1 cellular context compared by ENCODE assay signal in genomic region chr10:78937800-78938694, GRCh38.
TF ChIP-seq lines count a peak whose summit lies in the region.

No MANE protein-coding gene starts in this region.

TF ChIP-seq in HepG2, 621 proteins besides CTCF, POLR2A, EP300 and RAD21 (continued from another document and continues in another):
- no peak for TF ChIP-seq LRRFIP1 (CRISPR knock-in tag; conservative IDR thresholded peaks at IDR 0.05)
- TF ChIP-seq FOXO1 (CRISPR knock-in tag; IDR thresholded peaks at IDR 0.05) = peak; percentile 80
- no peak for TF ChIP-seq ZNF276 (CRISPR knock-in tag; IDR thresholded peaks at IDR 0.05; ENCODE audit: low read depth)
- no peak for TF ChIP-seq POLR2G (IDR thresholded peaks at IDR 0.05; ENCODE audit: low read depth, low read length)
- TF ChIP-seq ZBTB42 (CRISPR knock-in tag; IDR thresholded peaks at IDR 0.05) = 0 out of 2 replicates have a peak, but pooled peaks have one; percentile 30
- TF ChIP-seq ZNF768 (CRISPR knock-in tag; IDR thresholded peaks at IDR 0.05) = no peak; the same call in 1 of the 2 replicates
- TF ChIP-seq ZNF30 (CRISPR knock-in tag; IDR thresholded peaks at IDR 0.05) = no peak
- no peak for TF ChIP-seq TFE3 (CRISPR knock-in tag; IDR thresholded peaks at IDR 0.05)
- TF ChIP-seq TOPORS (CRISPR knock-in tag; IDR thresholded peaks at IDR 0.05) = no peak
- no peak for TF ChIP-seq ZNF431 (CRISPR knock-in tag; IDR thresholded peaks at IDR 0.05; ENCODE audit: borderline replicate concordance, low read depth)
- TF ChIP-seq HMG20B (CRISPR knock-in tag; conservative IDR thresholded peaks at IDR 0.05) = no peak
- TF ChIP-seq ZC3H4 (CRISPR knock-in tag; IDR thresholded peaks at IDR 0.05; ENCODE audit: borderline replicate concordance) = no peak
- no peak for TF ChIP-seq ZMAT3 (CRISPR knock-in tag; conservative IDR thresholded peaks at IDR 0.05)
- no peak for TF ChIP-seq ZNF879 (CRISPR knock-in tag; IDR thresholded peaks at IDR 0.05)
- TF ChIP-seq ZNF639 (CRISPR knock-in tag; conservative IDR thresholded peaks at IDR 0.05) = no peak
- no peak for TF ChIP-seq ZNF430 (CRISPR knock-in tag; IDR thresholded peaks at IDR 0.05)
- peak; percentile 40; the same call in 1 of the 2 replicates for TF ChIP-seq ZSCAN25 (CRISPR knock-in tag; IDR thresholded peaks at IDR 0.05)
- TF ChIP-seq FOXA1 (IDR thresholded peaks at IDR 0.05) = no peak
- TF ChIP-seq FOXA1 (CRISPR knock-in tag; IDR thresholded peaks at IDR 0.05) = peak; percentile 89
- no peak for TF ChIP-seq MAF1 (CRISPR knock-in tag; IDR thresholded peaks at IDR 0.05; ENCODE audit: borderline replicate concordance)
- no peak for TF ChIP-seq SMAD3 (CRISPR knock-in tag; IDR thresholded peaks at IDR 0.05)
- 0 out of 2 replicates have a peak, but pooled peaks have one; percentile 34 for TF ChIP-seq FOXJ3 (CRISPR knock-in tag; IDR thresholded peaks at IDR 0.05; ENCODE audit: borderline replicate concordance)
- no peak for TF ChIP-seq ATF1 (CRISPR knock-in tag; IDR thresholded peaks at IDR 0.05)
- no peak for TF ChIP-seq RORA (CRISPR knock-in tag; IDR thresholded peaks at IDR 0.05)
- no peak for TF ChIP-seq ZNF382 (CRISPR knock-in tag; IDR thresholded peaks at IDR 0.05; ENCODE audit: borderline replicate concordance)
- no peak for TF ChIP-seq ZNF761 (CRISPR knock-in tag; conservative IDR thresholded peaks at IDR 0.05)
- TF ChIP-seq ZNF501 (CRISPR knock-in tag; IDR thresholded peaks at IDR 0.05) = no peak
- no peak for TF ChIP-seq GRHL1 (CRISPR knock-in tag; conservative IDR thresholded peaks at IDR 0.05)
- peak; percentile 26; the same call in 1 of the 2 replicates for TF ChIP-seq ARID4A (CRISPR knock-in tag; IDR thresholded peaks at IDR 0.05; ENCODE audit: borderline replicate concordance)
- TF ChIP-seq KIAA2018 (CRISPR knock-in tag; IDR thresholded peaks at IDR 0.05; ENCODE audit: borderline replicate concordance) = no peak
- peak; percentile 24; the same call in 1 of the 2 replicates for TF ChIP-seq GABPB1 (CRISPR knock-in tag; IDR thresholded peaks at IDR 0.05)
- no peak for TF ChIP-seq NFIB (CRISPR knock-in tag; IDR thresholded peaks at IDR 0.05; ENCODE audit: borderline replicate concordance)
- TF ChIP-seq PRPF4 (IDR thresholded peaks at IDR 0.05; ENCODE audit: low read depth, low read length, poor library complexity, severe bottlenecking) = no peak
